28 cellular contexts compared by ENCODE assay signal in genomic region chr2:141075753-141076152, GRCh38.
"Had no signal": no experiment of that assay in that cellular context is flagged by ENCODE, and none has a peak within 500 bp of the region (broad histone marks: within the 10 kb centered on the region; RNA-seq: fewer than 3 reads in every experiment).

No MANE protein-coding gene starts in this region.

- H3K9me3 ChIP-seq: left ventricle myocardium inferior, neutrophil, psoas muscle, right atrium auricular region, stomach, testis, thyroid gland, transverse colon, upper lobe of right lung had no signal

- H3K79me2 ChIP-seq: parathyroid adenoma had no signal

- H3K4me3 ChIP-seq: left ventricle myocardium inferior, lung, neural progenitor cell, psoas muscle, right atrium auricular region, stomach, testis, thyroid gland, transverse colon, upper lobe of right lung had no signal

- H3K9ac ChIP-seq: neural progenitor cell, parathyroid adenoma had no signal

- H3K27me3 ChIP-seq: neural progenitor cell, neutrophil, right atrium auricular region, stomach, testis, thyroid gland, transverse colon, upper lobe of right lung had no signal

- ATAC-seq: natural killer cell; psoas muscle; sciatic nerve; stimulated activated naive B cell treated with anti-CD40 and anti-IgM and Interleukin-4, amounts not matched to agents 10 μg/mL and 1 μg/mL and 100 μg/mL, for 72 hours; stimulated activated naive CD8-positive, alpha-beta T cell treated with anti-CD3 and anti-CD28 coated beads, Interleukin-15, Interleukin-2, amounts not matched to agents 100 U/mL and 50 U/mL, for 24 hours; upper lobe of right lung had no signal

- H3K27me3 Mint-ChIP-seq: naive B cell; stimulated activated naive B cell treated with anti-CD40 and anti-IgM and Interleukin-4, amounts not matched to agents 10 μg/mL and 1 μg/mL and 100 μg/mL, for 72 hours had no signal

- H3K27ac Mint-ChIP-seq: immature natural killer cell; mesothelial cell of epicardium; naive B cell; natural killer cell; nephron progenitor cell; neural progenitor cell; stimulated activated naive B cell treated with anti-CD40 and anti-IgM and Interleukin-4, amounts not matched to agents 10 μg/mL and 1 μg/mL and 100 μg/mL, for 72 hours had no signal

- H3K9me3 Mint-ChIP-seq: mesothelial cell of epicardium; naive B cell; nephron progenitor cell; neural progenitor cell; stimulated activated naive B cell treated with anti-CD40 and anti-IgM and Interleukin-4, amounts not matched to agents 10 μg/mL and 1 μg/mL and 100 μg/mL, for 72 hours had no signal

- H3K36me3 Mint-ChIP-seq: immature natural killer cell; mesothelial cell of epicardium; naive B cell; natural killer cell; neural progenitor cell; stimulated activated naive B cell treated with anti-CD40 and anti-IgM and Interleukin-4, amounts not matched to agents 10 μg/mL and 1 μg/mL and 100 μg/mL, for 72 hours had no signal

- H3K4me2 ChIP-seq: neural progenitor cell had no signal

- H3K36me3 ChIP-seq: left ventricle myocardium inferior, neural progenitor cell, neutrophil, right atrium auricular region, stomach, thyroid gland, transverse colon, upper lobe of right lung had no signal

- H3K27ac ChIP-seq: left ventricle myocardium inferior, neural progenitor cell, neutrophil, parathyroid adenoma, psoas muscle, right atrium auricular region, stomach, testis, thyroid gland, transverse colon, upper lobe of right lung had no signal

- H3K4me1 ChIP-seq: neural progenitor cell, parathyroid adenoma, psoas muscle, right atrium auricular region, stomach, testis, thyroid gland, transverse colon, upper lobe of right lung had no signal

- H3K4me3 Mint-ChIP-seq: immature natural killer cell; mesothelial cell of epicardium; naive B cell; natural killer cell; nephron progenitor cell; neural progenitor cell; stimulated activated naive B cell treated with anti-CD40 and anti-IgM and Interleukin-4, amounts not matched to agents 10 μg/mL and 1 μg/mL and 100 μg/mL, for 72 hours had no signal

- H3K4me1 Mint-ChIP-seq: immature natural killer cell; mesothelial cell of epicardium; naive B cell; natural killer cell; nephron progenitor cell; stimulated activated naive B cell treated with anti-CD40 and anti-IgM and Interleukin-4, amounts not matched to agents 10 μg/mL and 1 μg/mL and 100 μg/mL, for 72 hours had no signal

- H2AFZ ChIP-seq: neural progenitor cell, parathyroid adenoma had no signal

- DNase-seq: hypothalamus; immature natural killer cell; islet precursor cell; left ventricle myocardium inferior; mesendoderm; naive B cell; natural killer cell; nephron progenitor cell; occipital lobe; psoas muscle; small intestine; stimulated activated CD4-positive, alpha-beta T cell treated with anti-CD3 and anti-CD28 coated beads, Interleukin-15, amount 100 ng/mL, for 24 hours; stimulated activated CD4-positive, alpha-beta T cell treated with anti-CD3 and anti-CD28 coated beads, Interleukin-2, amount 100 ng/mL, for 24 hours; stimulated activated CD4-positive, alpha-beta T cell treated with anti-CD3 and anti-CD28 coated beads, Interleukin-4, amount 100 ng/mL, for 1 hour; stimulated activated naive B cell treated with anti-CD40 and anti-IgM and Interleukin-4, amounts not matched to agents 10 μg/mL and 1 μg/mL and 100 μg/mL, for 72 hours; stimulated activated naive CD8-positive, alpha-beta T cell treated with anti-CD3 and anti-CD28 coated beads, Interleukin-15, Interleukin-2, amounts not matched to agents 100 U/mL and 50 U/mL, for 24 hours; stomach; testis; thyroid gland; transverse colon; upper lobe of right lung had no signal
